In genomic region chr5:141326088-141326854, GRCh38 we compare ENCODE assay signal across 8 cellular contexts. TPM values are rescaled to one million over a fixed set of nuclear protein-coding genes. Genes with fewer than 3 reads are reported as not detected.
DNase-seq lines count a peak whose midpoint lies in the region; ATAC-seq, FAIRE-seq and TF ChIP-seq lines count a peak whose summit lies in the region.

No MANE protein-coding gene starts in this region.

- peak; percentile 56 for ATAC-seq in GM21381 (IDR thresholded peaks at IDR 0.05; ENCODE audit: unreplicated experiment)

- TF ChIP-seq CTCF in C4-2B (conservative IDR thresholded peaks at IDR 0.05) (peak; percentile 67), WERI-Rb-1 (IDR thresholded peaks at IDR 0.05; ENCODE audit: low read depth, low read length) (peak; percentile 46; the same call in 1 of the 2 replicates), bronchial epithelial cell (IDR thresholded peaks at IDR 0.05; ENCODE audit: insufficient read depth, low read length, severe bottlenecking) (peak; percentile 46), keratinocyte (optimal IDR thresholded peaks at IDR 0.05 in 1 of 3, IDR thresholded peaks at IDR 0.05 in 1 of 3, conservative IDR thresholded peaks at IDR 0.05 in 1 of 3; ENCODE audit: extremely low read depth in 1 of 3, insufficient read depth in 2 of 3, low read length in 3 of 3) (peak; percentile 53 to 62 (median 55))

- H3K27me3 ChIP-seq in WERI-Rb-1 (ENCODE audit: insufficient read depth, low read depth, severe bottlenecking) = no peaks in the 10 kb centered on the region
- H3K27me3 ChIP-seq in bronchial epithelial cell (ENCODE audit: control insufficient read depth, insufficient read depth, low read length) = no peaks in the 10 kb centered on the region
- H3K27me3 ChIP-seq in keratinocyte (ENCODE audit: control insufficient read depth, extremely low read depth, insufficient read depth, low read length) = peaks cover 1% of the 10 kb centered on the region

- H2AFZ ChIP-seq in keratinocyte (ENCODE audit: control insufficient read depth, low read length) = peak overlapping the region; percentile 34

- H3K4me3 ChIP-seq in WERI-Rb-1 (ENCODE audit: low read depth, low read length) = peak overlapping the region; percentile 52
- H3K4me3 ChIP-seq in bronchial epithelial cell (ENCODE audit: low read depth, low read length) = peak overlapping the region; percentile 27
- H3K4me3 ChIP-seq in keratinocyte (ENCODE audit: control insufficient read depth in 2 of 3, extremely low read depth in 1 of 3, insufficient read depth in 2 of 3, low read depth in 1 of 3, low read length in 3 of 3) = peak overlapping the region; percentile 7 to 53 (median 37)

- no peak overlapping the region for H3K27ac ChIP-seq in C4-2B
- H3K27ac ChIP-seq in WERI-Rb-1 = peak overlapping the region; percentile 54
- no peak overlapping the region for H3K27ac ChIP-seq in keratinocyte (ENCODE audit: control insufficient read depth, insufficient read depth, low read length)

- dilution Hi-C loops in keratinocyte (cut with MboI; ENCODE audit: extremely low pct_ligation_motif_present, low sequenced_read_pairs) = no loop called here

- peak; percentile 28; the same call in 1 of the 2 replicates for TF ChIP-seq RAD21 in Ishikawa (IDR thresholded peaks at IDR 0.05; ENCODE audit: low read depth)

- FAIRE-seq in bronchial epithelial cell (lab: Jason Lieb, UNC) (no peak), keratinocyte (lab: Jason Lieb, UNC) (no peak)

- no peaks in the 10 kb centered on the region for H3K36me3 ChIP-seq in WERI-Rb-1
- no peaks in the 10 kb centered on the region for H3K36me3 ChIP-seq in bronchial epithelial cell (ENCODE audit: control insufficient read depth, insufficient read depth, low read length)
- H3K36me3 ChIP-seq in keratinocyte (ENCODE audit: control insufficient read depth in 2 of 2, extremely low read depth in 1 of 2, insufficient read depth in 2 of 2, low read length in 2 of 2) = no peaks in the 10 kb centered on the region

- H3K79me2 ChIP-seq in keratinocyte (ENCODE audit: control insufficient read depth, insufficient read depth, low read length) = no peaks in the 10 kb centered on the region

- H4K20me1 ChIP-seq in keratinocyte (ENCODE audit: control insufficient read depth, extremely low read depth, insufficient read depth, low read length) = no peaks in the 10 kb centered on the region

- H3K9me1 ChIP-seq in keratinocyte (ENCODE audit: control insufficient read depth, extremely low read depth, insufficient read depth, low read length) = no peaks in the 10 kb centered on the region

- DNase-seq in WERI-Rb-1 = peak; percentile 72
- DNase-seq in bronchial epithelial cell (ENCODE audit: low read depth) = peak; percentile 53
- no peak for DNase-seq in keratinocyte (ENCODE audit: low read depth, low spot score)
- DNase-seq in stimulated activated CD4-positive, alpha-beta T cell treated with anti-CD3 and anti-CD28 coated beads, Interleukin-2, amount 100 ng/mL, for 24 hours = peak; percentile 67 to 70
- no peak for DNase-seq in NCI-H510A treated with DMSO at 0.1 percent for 48 hours (lab: John Stamatoyannopoulos, UW)

- peaks cover 6% of the 10 kb centered on the region for H3K9me3 ChIP-seq in WERI-Rb-1 (ENCODE audit: severe bottlenecking)
- H3K9me3 ChIP-seq in keratinocyte (ENCODE audit: control insufficient read depth, low read depth, low read length) = no peaks in the 10 kb centered on the region

- H3K4me2 ChIP-seq in keratinocyte (ENCODE audit: control insufficient read depth, extremely low read depth, insufficient read depth, low read depth, low read length) = peak overlapping the region; percentile 62

- H3K4me1 ChIP-seq in keratinocyte (ENCODE audit: control insufficient read depth, extremely low read depth, insufficient read depth, low read length) = no peaks in the 10 kb centered on the region

- TF ChIP-seq EP300 in Ishikawa (IDR thresholded peaks at IDR 0.05; ENCODE audit: borderline replicate concordance) = no peak

- no peak overlapping the region for H3K9ac ChIP-seq in keratinocyte (ENCODE audit: control insufficient read depth, extremely low read depth, insufficient read depth, low read length)

TF ChIP-seq in Ishikawa, 13 proteins besides CTCF, POLR2A, EP300 and RAD21:
- TF ChIP-seq ZBTB7A (IDR thresholded peaks at IDR 0.05; ENCODE audit: low read depth) = no peak
- TF ChIP-seq TAF1 (IDR thresholded peaks at IDR 0.05; ENCODE audit: low read depth) = no peak
- no peak for TF ChIP-seq USF1 (IDR thresholded peaks at IDR 0.05)

RNA-seq across cellular contexts. Expression of gene PCDHGA1, which starts 4.0 kb away (rescaled TPM):
- total RNA-seq in bronchial epithelial cell = under 0.01 and 0.26 TPM in 2 replicates
- polyA plus RNA-seq in keratinocyte = 0.08 to 0.17 TPM (median 0.09 TPM) in 3 replicates
- not detected for polyA plus RNA-seq in keratinocyte (2011; ENCODE audit: low read depth)
- polyA plus RNA-seq in keratinocyte (2011; cell fraction: cytosol; rRNA removed) = 0.03 and 0.04 TPM in 2 replicates
- 0.23 and 0.25 TPM in 2 replicates for polyA plus RNA-seq in keratinocyte (2011; cell fraction: nucleus; rRNA removed)
- polyA plus RNA-seq in keratinocyte (2012; ENCODE audit: low replicate concordance) = 0.10 and 0.18 TPM in 2 replicates
- 0.30 TPM in 1 of 3 replicates, not detected in the others for polyA minus RNA-seq in keratinocyte
- polyA minus RNA-seq in keratinocyte (2011; cell fraction: cytosol; rRNA and poly(A)+ RNA removed) = not detected
- polyA minus RNA-seq in keratinocyte (2011; cell fraction: nucleus; rRNA and poly(A)+ RNA removed) = 0.21 and 0.47 TPM in 2 replicates

RNA-seq across cellular contexts. Expression of gene TAF7, which starts 5.7 kb away (rescaled TPM):
- 36.3 and 74.5 TPM in 2 replicates for total RNA-seq in bronchial epithelial cell
- polyA plus RNA-seq in keratinocyte = 37.5 to 58.9 TPM (median 47.5 TPM) in 3 replicates
- polyA plus RNA-seq in keratinocyte (2011; ENCODE audit: low read depth) = 179 TPM
- polyA plus RNA-seq in keratinocyte (2011; cell fraction: cytosol; rRNA removed) = 33.2 and 45.5 TPM in 2 replicates
- polyA plus RNA-seq in keratinocyte (2011; cell fraction: nucleus; rRNA removed) = 51.6 and 71.7 TPM in 2 replicates
- polyA plus RNA-seq in keratinocyte (2012; ENCODE audit: low replicate concordance) = 48.0 and 77.2 TPM in 2 replicates
- 13.9 to 29.9 TPM (median 20.3 TPM) in 3 replicates for polyA minus RNA-seq in keratinocyte
- polyA minus RNA-seq in keratinocyte (2011; cell fraction: cytosol; rRNA and poly(A)+ RNA removed) = 29.7 TPM
- polyA minus RNA-seq in keratinocyte (2011; cell fraction: nucleus; rRNA and poly(A)+ RNA removed) = 32.2 and 40.3 TPM in 2 replicates

RNA-seq across cellular contexts. Expression of gene PCDHGA2, which starts 12.3 kb away (rescaled TPM):
- under 0.01 and 0.26 TPM in 2 replicates for total RNA-seq in bronchial epithelial cell
- 0.14 to 0.37 TPM (median 0.35 TPM) in 3 replicates for polyA plus RNA-seq in keratinocyte
- polyA plus RNA-seq in keratinocyte (2011; ENCODE audit: low read depth) = 0.07 TPM
- polyA plus RNA-seq in keratinocyte (2011; cell fraction: cytosol; rRNA removed) = 0.04 and 0.06 TPM in 2 replicates
- 0.69 and 0.73 TPM in 2 replicates for polyA plus RNA-seq in keratinocyte (2011; cell fraction: nucleus; rRNA removed)
- polyA plus RNA-seq in keratinocyte (2012; ENCODE audit: low replicate concordance) = 0.19 and 0.41 TPM in 2 replicates
- 0.22 to 0.53 TPM (median 0.49 TPM) in 3 replicates for polyA minus RNA-seq in keratinocyte
- polyA minus RNA-seq in keratinocyte (2011; cell fraction: cytosol; rRNA and poly(A)+ RNA removed) = not detected
- polyA minus RNA-seq in keratinocyte (2011; cell fraction: nucleus; rRNA and poly(A)+ RNA removed) = 0.95 and 1.3 TPM in 2 replicates

RNA-seq across cellular contexts. Expression of gene PCDHGA3, which starts 17.4 kb away (rescaled TPM):
- total RNA-seq in bronchial epithelial cell = under 0.01 and 0.13 TPM in 2 replicates
- polyA plus RNA-seq in keratinocyte = 0.03 to 0.05 TPM in 2 of 3 replicates, not detected in the other
- 0.10 TPM for polyA plus RNA-seq in keratinocyte (2011; ENCODE audit: low read depth)
- 0.04 TPM in 1 of 2 replicates, not detected in the other for polyA plus RNA-seq in keratinocyte (2011; cell fraction: cytosol; rRNA removed)
- 0.14 and 0.15 TPM in 2 replicates for polyA plus RNA-seq in keratinocyte (2011; cell fraction: nucleus; rRNA removed)
- polyA plus RNA-seq in keratinocyte (2012; ENCODE audit: low replicate concordance) = 0.10 TPM in 1 of 2 replicates, not detected in the other
- 0.16 to 0.56 TPM in 2 of 3 replicates, not detected in the other for polyA minus RNA-seq in keratinocyte
- polyA minus RNA-seq in keratinocyte (2011; cell fraction: cytosol; rRNA and poly(A)+ RNA removed) = not detected
- 0.32 and 1.0 TPM in 2 replicates for polyA minus RNA-seq in keratinocyte (2011; cell fraction: nucleus; rRNA and poly(A)+ RNA removed)

RNA-seq across cellular contexts. Expression of gene SLC25A2, which starts 22.4 kb away (rescaled TPM):
- total RNA-seq in bronchial epithelial cell = 0.13 TPM in 1 of 2 replicates, not detected in the other
- not detected in 3 replicates for polyA plus RNA-seq in keratinocyte
- not detected for polyA plus RNA-seq in keratinocyte (2011; ENCODE audit: low read depth)
- not detected in 2 replicates for polyA plus RNA-seq in keratinocyte (2011; cell fraction: cytosol; rRNA removed)
- not detected in 2 replicates for polyA plus RNA-seq in keratinocyte (2011; cell fraction: nucleus; rRNA removed)
- not detected in 2 replicates for polyA plus RNA-seq in keratinocyte (2012; ENCODE audit: low replicate concordance)
- polyA minus RNA-seq in keratinocyte = not detected in 3 replicates
- not detected for polyA minus RNA-seq in keratinocyte (2011; cell fraction: cytosol; rRNA and poly(A)+ RNA removed)
- not detected in 2 replicates for polyA minus RNA-seq in keratinocyte (2011; cell fraction: nucleus; rRNA and poly(A)+ RNA removed)

Comparison
In these comparisons a context has a peak if more than half of its experiments do, and no peak if none do; other contexts are left out.
1. DNase-seq: peak in WERI-Rb-1 (single experiment), bronchial epithelial cell (single experiment) and stimulated activated CD4-positive, alpha-beta T cell treated with anti-CD3 and anti-CD28 coated beads, Interleukin-2, amount 100 ng/mL, for 24 hours (2 of 2); none in keratinocyte (single experiment) and NCI-H510A treated with DMSO at 0.1 percent for 48 hours (single experiment).
2. Peak in every context shown above with its lines, with median percentiles within 50 percentile points of each other: CTCF ChIP-seq and H3K4me3 ChIP-seq.